Comparison of ENCODE assay signal across 10 cellular contexts in the genomic region with DNA sequence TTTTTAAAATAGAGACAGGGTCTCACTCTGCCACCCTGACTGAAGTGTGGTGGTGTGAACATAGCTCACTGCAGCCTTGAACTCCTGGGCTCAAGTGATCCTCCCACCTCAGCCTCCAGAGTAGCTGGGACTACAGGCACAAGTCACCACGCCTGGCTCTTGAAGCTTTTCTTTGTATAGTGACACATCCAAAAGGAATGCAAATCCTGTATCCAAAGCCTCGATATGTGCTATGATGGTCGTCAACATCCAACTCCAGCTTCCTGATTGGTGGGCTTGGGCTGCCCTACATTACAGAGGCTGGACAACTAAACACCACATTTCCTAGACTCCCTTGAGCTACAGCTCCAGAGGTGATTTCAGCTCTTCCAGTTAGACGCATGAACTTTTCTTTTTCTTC.
A peak's percentile ranks its signal among the peaks of the same experiment; 100 is the strongest.
DNase-seq lines count a peak whose midpoint lies in the region; ATAC-seq, FAIRE-seq and TF ChIP-seq lines count a peak whose summit lies in the region.
"Had no signal": no experiment of that assay in that cellular context is flagged by ENCODE, and none has a peak within 500 bp of the region (broad histone marks: within the 10 kb centered on the region; RNA-seq: fewer than 3 reads in every experiment).

No MANE protein-coding gene starts in this region.

- H3K4me1 ChIP-seq in HepG2 (ENCODE audit: insufficient read depth, low read length) (no peaks in the 10 kb centered on the region), right lobe of liver (no peaks in the 10 kb centered on the region), RWPE2 (ENCODE audit: insufficient read depth, poor library complexity, severe bottlenecking) (no peaks in the 10 kb centered on the region), tibial nerve (no peaks in the 10 kb centered on the region)

- CTCF ChIA-PET in HepG2 (lab: Yijun Ruan, JAX; ENCODE audit: low intra/inter-chr PET ratio, low total read pairs) = no interaction called here

- H2AFZ ChIP-seq in HepG2 (ENCODE audit: low read length) = no peak overlapping the region

- TF ChIP-seq RAD21 in HepG2 (CRISPR knock-in tag; IDR thresholded peaks at IDR 0.05) = no peak

- no peaks in the 10 kb centered on the region for H3K79me2 ChIP-seq in HepG2 (ENCODE audit: insufficient read depth, low read length)

- no peaks in the 10 kb centered on the region for H4K20me1 ChIP-seq in HepG2 (ENCODE audit: insufficient read depth, low read length)

- FAIRE-seq in HepG2 (lab: Jason Lieb, UNC) = no peak
- FAIRE-seq: H1 had no signal

- H3K4me3 ChIP-seq in HepG2 (replicated peaks in 1 of 3; ENCODE audit: insufficient read depth in 1 of 3, low read depth in 2 of 3, low read length in 3 of 3) (no peak overlapping the region), right lobe of liver (no peak overlapping the region), RWPE2 (ENCODE audit: severe bottlenecking) (no peak overlapping the region), fibroblast of the aortic adventitia (ENCODE audit: low read depth, low read length) (no peak overlapping the region), tibial nerve (no peak overlapping the region)

- no peak overlapping the region for H3K9ac ChIP-seq in HepG2 (ENCODE audit: insufficient read depth, low read depth, low read length)

- BruUV-seq in HepG2 (replicated peaks; lab: Mats Ljungman, UMichigan) = no TSS peak

- intact Hi-C loops in HepG2 (cut with micrococcal nuclease; ENCODE audit: unreplicated experiment) (no loop called here), right lobe of liver (cut with DNase I) (no loop called here)

- no peak overlapping the region for H3K4me2 ChIP-seq in HepG2 (ENCODE audit: low read depth, low read length)

- TF ChIP-seq POLR2A in HepG2 (IDR thresholded peaks at IDR 0.05; ENCODE audit: insufficient read depth in 1 of 2, low read depth in 2 of 2, low read length in 2 of 2) = no peak
- TF ChIP-seq POLR2A in right lobe of liver (IDR thresholded peaks at IDR 0.05) = no peak
- TF ChIP-seq POLR2A in tibial nerve (IDR thresholded peaks at IDR 0.05) = no peak

- H3K27ac ChIP-seq in HepG2 (ENCODE audit: extremely low read length, insufficient read depth, low read length) (no peak overlapping the region), right lobe of liver (no peak overlapping the region), RWPE2 (ENCODE audit: poor library complexity, severe bottlenecking) (no peak overlapping the region), tibial nerve (no peak overlapping the region)

- DNase-seq in HepG2 (ENCODE audit: low spot score) = peak; percentile 72
- no peak for DNase-seq in right lobe of liver
- no peak for DNase-seq in RWPE2 (ENCODE audit: low spot score)
- DNase-seq in fibroblast of the aortic adventitia (ENCODE audit: low read depth) = peak; percentile 57
- DNase-seq in tibial nerve (ENCODE audit: low spot score in 2 of 2) = no peak
- no peak for DNase-seq in effector CD8-positive, alpha-beta T cell (lab: John Stamatoyannopoulos, UW)
- DNase-seq: NCI-H2171 had no signal

- TF ChIP-seq EP300 in HepG2 (IDR thresholded peaks at IDR 0.05; ENCODE audit: low read depth in 2 of 2, low read length in 2 of 2) (no peak), HepG2 (CRISPR knock-in tag; IDR thresholded peaks at IDR 0.05; ENCODE audit: borderline replicate concordance) (no peak), tibial nerve (IDR thresholded peaks at IDR 0.05) (no peak)

- H3K9me3 ChIP-seq in HepG2 (ENCODE audit: low read length) (no peaks in the 10 kb centered on the region), right lobe of liver (no peaks in the 10 kb centered on the region), RWPE2 (ENCODE audit: severe bottlenecking) (no peaks in the 10 kb centered on the region), tibial nerve (no peaks in the 10 kb centered on the region)

- POLR2A ChIA-PET in HepG2 (lab: Yijun Ruan, JAX) = interaction anchor here (0.6 kb wide), 1 partner anchor 33 kb away, joined by 3 read pairs; no protein-coding TSS in a partner anchor

- 18% methylated on average over 4 of the region's 4 CpGs for WGBS in HepG2 (ENCODE audit: low lambda C conversion rate)
- 87% methylated on average over 4 of the region's 4 CpGs for WGBS in right lobe of liver (ENCODE audit: insufficient coverage, low coverage, low lambda C conversion rate, missing lambda C conversion rate)
- 52 to 54% methylated on average over 4 of the region's 4 CpGs for WGBS in tibial nerve, 2 donors

- H3K27me3 ChIP-seq in HepG2 (ENCODE audit: control insufficient read depth in 1 of 2, insufficient read depth in 2 of 2, low read length in 2 of 2) (no peaks in the 10 kb centered on the region), right lobe of liver (no peaks in the 10 kb centered on the region), RWPE2 (ENCODE audit: insufficient read depth, poor library complexity, severe bottlenecking) (no peaks in the 10 kb centered on the region), tibial nerve (no peaks in the 10 kb centered on the region)

- ATAC-seq in HepG2 = peak; percentile 64
- no peak for ATAC-seq in right lobe of liver
- peak; percentile 49; the same call in 2 of the 3 replicates for ATAC-seq in RWPE2 (ENCODE audit: low read depth)
- no peak for ATAC-seq in GM19463 (IDR thresholded peaks at IDR 0.05; ENCODE audit: unreplicated experiment)
- ATAC-seq in HG02571 (IDR thresholded peaks at IDR 0.05; ENCODE audit: unreplicated experiment) = no peak

- TF ChIP-seq CTCF in HepG2 (CRISPR knock-in tag; IDR thresholded peaks at IDR 0.05) (no peak), right lobe of liver (IDR thresholded peaks at IDR 0.05) (no peak), RWPE2 (IDR thresholded peaks at IDR 0.05; ENCODE audit: poor library complexity, severe bottlenecking) (no peak), fibroblast of the aortic adventitia (IDR thresholded peaks at IDR 0.05; ENCODE audit: insufficient read depth, low read length) (no peak), tibial nerve (IDR thresholded peaks at IDR 0.05) (no peak)

- no peaks in the 10 kb centered on the region for H3K36me3 ChIP-seq in HepG2 (replicated peaks in 1 of 2; ENCODE audit: control insufficient read depth in 1 of 2, insufficient read depth in 2 of 2, low read length in 2 of 2)
- peaks cover 0 to 12% (median 3%) of the 10 kb centered on the region in 4 donors for H3K36me3 ChIP-seq in right lobe of liver
- no peaks in the 10 kb centered on the region for H3K36me3 ChIP-seq in RWPE2 (ENCODE audit: low read depth)
- H3K36me3 ChIP-seq in tibial nerve = peaks cover 0 to 32% (median 0%) of the 10 kb centered on the region in 3 donors

- in situ Hi-C loops in HepG2 (cut with HindIII; ENCODE audit: extremely low pct_ligation_motif_present, low pct_unique_long_range_greater_than_20kb) = no loop called here

TF ChIP-seq in HepG2, 621 proteins besides CTCF, POLR2A, EP300 and RAD21:
- TF ChIP-seq FOSL2 (CRISPR knock-in tag; IDR thresholded peaks at IDR 0.05) (peak; percentile 60), HNRNPH1 (optimal IDR thresholded peaks at IDR 0.05; ENCODE audit: low read depth, low read length) (no peak), AGO1 (IDR thresholded peaks at IDR 0.05; ENCODE audit: low read depth, low read length, poor library complexity, severe bottlenecking) (no peak), RBAK (CRISPR knock-in tag; IDR thresholded peaks at IDR 0.05) (no peak)
- TF ChIP-seq, protein P1, sequence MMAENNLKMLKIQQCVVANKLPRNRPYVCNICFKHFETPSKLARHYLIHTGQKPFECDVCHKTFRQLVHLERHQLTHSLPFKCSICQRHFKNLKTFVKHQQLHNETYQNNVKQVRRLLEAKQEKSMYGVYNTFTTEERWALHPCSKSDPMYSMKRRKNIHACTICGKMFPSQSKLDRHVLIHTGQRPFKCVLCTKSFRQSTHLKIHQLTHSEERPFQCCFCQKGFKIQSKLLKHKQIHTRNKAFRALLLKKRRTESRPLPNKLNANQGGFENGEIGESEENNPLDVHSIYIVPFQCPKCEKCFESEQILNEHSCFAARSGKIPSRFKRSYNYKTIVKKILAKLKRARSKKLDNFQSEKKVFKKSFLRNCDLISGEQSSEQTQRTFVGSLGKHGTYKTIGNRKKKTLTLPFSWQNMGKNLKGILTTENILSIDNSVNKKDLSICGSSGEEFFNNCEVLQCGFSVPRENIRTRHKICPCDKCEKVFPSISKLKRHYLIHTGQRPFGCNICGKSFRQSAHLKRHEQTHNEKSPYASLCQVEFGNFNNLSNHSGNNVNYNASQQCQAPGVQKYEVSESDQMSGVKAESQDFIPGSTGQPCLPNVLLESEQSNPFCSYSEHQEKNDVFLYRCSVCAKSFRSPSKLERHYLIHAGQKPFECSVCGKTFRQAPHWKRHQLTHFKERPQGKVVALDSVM (CRISPR knock-in tag; IDR thresholded peaks at IDR 0.05) = peak; percentile 59; the same call in 1 of the 2 replicates
- TF ChIP-seq, protein P2, sequence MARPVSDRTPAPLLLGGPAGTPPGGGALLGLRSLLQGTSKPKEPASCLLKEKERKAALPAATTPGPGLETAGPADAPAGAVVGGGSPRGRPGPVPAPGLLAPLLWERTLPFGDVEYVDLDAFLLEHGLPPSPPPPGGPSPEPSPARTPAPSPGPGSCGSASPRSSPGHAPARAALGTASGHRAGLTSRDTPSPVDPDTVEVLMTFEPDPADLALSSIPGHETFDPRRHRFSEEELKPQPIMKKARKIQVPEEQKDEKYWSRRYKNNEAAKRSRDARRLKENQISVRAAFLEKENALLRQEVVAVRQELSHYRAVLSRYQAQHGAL (CRISPR knock-in tag; IDR thresholded peaks at IDR 0.05; ENCODE audit: not compliant biosample characterization) = no peak

Comparison
In these comparisons a context has a peak if more than half of its experiments do, and no peak if none do; other contexts are left out.
1. ATAC-seq: peak in HepG2 (single experiment) and RWPE2 (single experiment); none in right lobe of liver (0 of 4), GM19463 (single experiment) and HG02571 (single experiment).
2. DNase-seq: peak in HepG2 (single experiment) and fibroblast of the aortic adventitia (single experiment); none in right lobe of liver (0 of 3), RWPE2 (single experiment), tibial nerve (0 of 2) and effector CD8-positive, alpha-beta T cell (single experiment).